In the genomic region with DNA sequence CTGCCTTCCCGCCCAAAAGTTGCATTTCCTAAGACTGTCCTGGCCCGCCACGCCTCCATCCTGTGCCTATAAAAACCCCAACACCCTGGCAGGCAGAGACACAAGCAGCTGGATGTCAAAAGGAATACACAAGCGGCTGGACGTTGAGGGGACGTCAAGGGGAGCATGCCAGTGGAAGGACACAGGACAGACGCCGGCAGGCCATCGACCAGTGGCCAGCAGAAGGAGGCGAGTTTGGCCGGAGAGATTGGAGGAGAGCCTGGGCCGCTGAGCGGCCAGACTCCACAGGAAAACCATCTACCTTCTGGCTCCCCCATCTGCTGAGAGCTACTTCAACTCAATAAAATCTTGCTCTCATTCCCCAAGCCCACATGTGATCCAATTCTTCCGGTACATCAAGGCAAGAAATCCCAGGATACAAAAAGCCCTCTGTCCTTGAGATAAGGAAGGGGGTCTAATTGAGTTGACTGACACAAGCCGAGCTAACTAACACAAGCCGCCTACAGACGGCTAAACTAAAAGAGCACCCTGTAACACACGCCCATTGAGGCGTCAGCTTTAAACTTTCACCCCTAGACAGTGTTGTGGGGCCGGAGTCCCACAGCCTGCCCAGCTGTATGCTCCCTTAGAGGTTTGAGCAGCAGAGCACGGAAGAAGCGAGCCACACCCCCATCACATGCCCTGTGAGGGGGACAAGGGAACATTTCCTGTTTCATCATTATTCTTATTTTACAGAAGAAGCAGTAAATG, we compare ENCODE assay signal across 26 cellular contexts.
"Had no signal": no experiment of that assay in that cellular context is flagged by ENCODE, and none has a peak within 500 bp of the region (broad histone marks: within the 10 kb centered on the region; RNA-seq: fewer than 3 reads in every experiment).

No MANE protein-coding gene starts in this region.

- H3K27me3 ChIP-seq: body of pancreas, cardiac muscle cell, neutrophil, pancreas, transverse colon, uterus had no signal

- H3K9me3 ChIP-seq: body of pancreas, left ventricle myocardium inferior, neutrophil, pancreas, transverse colon, uterus had no signal

- H3K27ac ChIP-seq: body of pancreas, cardiac muscle cell, left ventricle myocardium inferior, neutrophil, pancreas, transverse colon, uterus had no signal

- DNase-seq: activated CD4-positive, alpha-beta memory T cell treated with anti-CD3 and anti-CD28 coated beads for 36 hours; activated CD4-positive, alpha-beta T cell treated with anti-CD3 and anti-CD28 coated beads for 4 hours; activated CD4-positive, CD25-positive, alpha-beta regulatory T cell; activated naive CD4-positive, alpha-beta T cell treated with anti-CD3 and anti-CD28 coated beads, Interleukin-2, amount 10 ng/mL, durations not matched to agents 7 days and 5 days; activated naive CD8-positive, alpha-beta T cell treated with anti-CD3 and anti-CD28 coated beads, Interleukin-2, amount 50 U/mL, for 24 hours; activated T-cell treated with anti-CD3 and anti-CD28 coated beads, Interleukin-2, amount 50 U/mL, for 48 hours; anterior cingulate cortex; body of pancreas; dermis blood vessel endothelial cell; effector CD8-positive, alpha-beta T cell; erythroblast; foreskin fibroblast; immature natural killer cell; kidney glomerular epithelial cell; left ventricle myocardium inferior; naive thymus-derived CD8-positive, alpha-beta T cell; stimulated activated CD4-positive, alpha-beta T cell treated with anti-CD3 and anti-CD28 coated beads, Interleukin-2, amount 100 ng/mL, for 24 hours; stimulated activated naive CD8-positive, alpha-beta T cell treated with anti-CD3 and anti-CD28 coated beads, Interleukin-15, amount 100 ng/mL, for 72 hours; T-helper 9 cell; transverse colon; uterus had no signal

- H3K4me1 ChIP-seq: body of pancreas, left ventricle myocardium inferior, pancreas, transverse colon, uterus had no signal

- ATAC-seq: activated naive CD8-positive, alpha-beta T cell treated with anti-CD3 and anti-CD28 coated beads, Interleukin-2, amount 50 U/mL, for 24 hours; body of pancreas; naive thymus-derived CD8-positive, alpha-beta T cell; pancreas; right cardiac atrium; stimulated activated effector memory CD8-positive, alpha-beta T cell treated with anti-CD3 and anti-CD28 coated beads, Interleukin-12 subunit alpha, Interleukin-12 subunit beta, amount 100 ng/mL, for 72 hours; stimulated activated naive CD8-positive, alpha-beta T cell treated with anti-CD3 and anti-CD28 coated beads, Interleukin-15, amount 100 ng/mL, for 72 hours had no signal

- H3K4me3 ChIP-seq: body of pancreas, cardiac muscle cell, left ventricle myocardium inferior, pancreas, transverse colon, uterus had no signal

- H3K36me3 ChIP-seq: cardiac muscle cell, left ventricle myocardium inferior, neutrophil, pancreas, transverse colon, uterus had no signal
